15 cellular contexts compared by ENCODE assay signal in genomic region chr4:991451-992296, GRCh38. TPM values are rescaled to one million over a fixed set of nuclear protein-coding genes. Genes with fewer than 3 reads are reported as not detected.
DNase-seq lines count a peak whose midpoint lies in the region; FAIRE-seq and TF ChIP-seq lines count a peak whose summit lies in the region.
"Had no signal": no experiment of that assay in that cellular context is flagged by ENCODE, and none has a peak within 500 bp of the region (broad histone marks: within the 10 kb centered on the region; RNA-seq: fewer than 3 reads in every experiment).

No MANE protein-coding gene starts in this region.

- peak overlapping the region; percentile 42 to 99 (median 90) for H3K27ac ChIP-seq in Peyer's patch
- H3K27ac ChIP-seq in small intestine (ENCODE audit: low read depth in 1 of 2, low read length in 1 of 2): peak overlapping the region; percentile 89 to 91
- H3K27ac ChIP-seq: gastrocnemius medialis, sigmoid colon, thyroid gland had no signal

- H3K4me1 ChIP-seq in Peyer's patch: peaks cover 3 to 27% (median 7%) of the 10 kb centered on the region in 4 donors
- H3K4me1 ChIP-seq in small intestine (ENCODE audit: control insufficient read depth in 2 of 2, insufficient read depth in 1 of 2, low read depth in 1 of 2, low read length in 1 of 2): peaks cover 0 to 4% of the 10 kb centered on the region in 2 donors

- H3K4me3 ChIP-seq in Peyer's patch (peak overlapping the region in 2 of 4 donors; percentile 49 to 55), small intestine (ENCODE audit: low read depth in 1 of 2, low read length in 2 of 2) (peak overlapping the region in 1 of 2 donors; percentile 22)
- H3K4me3 ChIP-seq: gastrocnemius medialis, sigmoid colon, thyroid gland had no signal

- peaks cover 0 to 23% (median 0%) of the 10 kb centered on the region in 3 donors for H3K36me3 ChIP-seq in Peyer's patch
- H3K36me3 ChIP-seq in small intestine (ENCODE audit: control insufficient read depth in 2 of 2, insufficient read depth in 2 of 2, low read length in 2 of 2): peaks cover 3% of the 10 kb centered on the region in 2 donors
- H3K36me3 ChIP-seq: thyroid gland had no signal

- WGBS in small intestine, 3 donors: 87 to 92% (median 92%) methylated on average over 45 to 50 of the region's 50 CpGs

- H3K27ac Mint-ChIP-seq in glutamatergic neuron (ENCODE audit: unreplicated experiment) (no peak overlapping the region), HFFc6 (no peak overlapping the region)
- H3K27ac Mint-ChIP-seq: activated CD8-positive, alpha-beta T cell treated with anti-CD3 and anti-CD28 coated beads, Interleukin-2, amount 10 ng/mL, durations not matched to agents 7 days and 5 days; memory B cell had no signal

- TF ChIP-seq CTCF in Peyer's patch (IDR thresholded peaks at IDR 0.05): no peak
- TF ChIP-seq CTCF in glutamatergic neuron (IDR thresholded peaks at IDR 0.05; ENCODE audit: partially characterized antibody, unreplicated experiment): no peak
- TF ChIP-seq CTCF in HFFc6 (IDR thresholded peaks at IDR 0.05): no peak

- H3K9me3 ChIP-seq in Peyer's patch (no peaks in the 10 kb centered on the region), small intestine (ENCODE audit: control insufficient read depth, low read depth) (no peaks in the 10 kb centered on the region)
- H3K9me3 ChIP-seq: gastrocnemius medialis, sigmoid colon, thyroid gland had no signal

- H3K4me1 Mint-ChIP-seq in glutamatergic neuron (ENCODE audit: low read depth, unreplicated experiment) (no peaks in the 10 kb centered on the region), HFFc6 (ENCODE audit: low read depth) (peaks cover 6% of the 10 kb centered on the region; the same call in 1 of the 2 replicates)

- peaks cover 2% of the 10 kb centered on the region for H3K27me3 Mint-ChIP-seq in glutamatergic neuron (ENCODE audit: unreplicated experiment)
- no peaks in the 10 kb centered on the region; the same call in 1 of the 2 replicates for H3K27me3 Mint-ChIP-seq in HFFc6 (ENCODE audit: insufficient read depth)

- peaks cover 3% of the 10 kb centered on the region for H3K9me3 Mint-ChIP-seq in glutamatergic neuron (ENCODE audit: unreplicated experiment)
- H3K9me3 Mint-ChIP-seq in HFFc6: no peaks in the 10 kb centered on the region
- H3K9me3 Mint-ChIP-seq: memory B cell had no signal

- peaks cover 0 to 2% of the 10 kb centered on the region in 2 donors for H3K27me3 ChIP-seq in Peyer's patch
- H3K27me3 ChIP-seq in small intestine (ENCODE audit: control insufficient read depth in 2 of 2, insufficient read depth in 2 of 2, low read length in 2 of 2): no peaks in the 10 kb centered on the region
- H3K27me3 ChIP-seq: thyroid gland had no signal

- FAIRE-seq in small intestine (lab: Jason Lieb, UNC): no peak

- H3K4me3 Mint-ChIP-seq in glutamatergic neuron (ENCODE audit: unreplicated experiment) (no peak overlapping the region), HFFc6 (no peak overlapping the region)
- H3K4me3 Mint-ChIP-seq: activated CD8-positive, alpha-beta T cell treated with anti-CD3 and anti-CD28 coated beads, Interleukin-2, amount 10 ng/mL, durations not matched to agents 7 days and 5 days had no signal

- DNase-seq in Peyer's patch: no peak
- DNase-seq in glutamatergic neuron: peak; percentile 13
- DNase-seq in small intestine: no peak
- no peak for DNase-seq in AG08395 (ENCODE audit: low spot score)
- DNase-seq in middle frontal gyrus (ENCODE audit: extremely low spot score, low spot score): no peak
- DNase-seq in HFFc6: no peak
- DNase-seq: activated CD8-positive, alpha-beta T cell treated with anti-CD3 and anti-CD28 coated beads, Interleukin-2, amount 10 ng/mL, durations not matched to agents 7 days and 5 days; amygdala; C1 segment of cervical spinal cord; gastrocnemius medialis; sigmoid colon; stimulated activated CD4-positive, alpha-beta T cell treated with anti-CD3 and anti-CD28 coated beads, Interleukin-4, amount 100 ng/mL, for 1 hour; stimulated activated CD8-positive, alpha-beta memory T cell treated with anti-CD3 and anti-CD28 coated beads, Interleukin-4, amount 100 ng/mL, for 48 hours had no signal

- no peaks in the 10 kb centered on the region for H3K36me3 Mint-ChIP-seq in glutamatergic neuron (ENCODE audit: unreplicated experiment)
- no peaks in the 10 kb centered on the region for H3K36me3 Mint-ChIP-seq in HFFc6 (ENCODE audit: low read depth)

- no peak for TF ChIP-seq POLR2A in Peyer's patch (IDR thresholded peaks at IDR 0.05)

RNA-seq across cellular contexts. Expression of gene SLC26A1, which starts 1.5 kb away (rescaled TPM):
- total RNA-seq in Peyer's patch: 10 to 100 TPM in 3 of 4 donors, under 1 TPM in 1; 0.83 to 35.7 (median 24.3) TPM
- 0.54 TPM for total RNA-seq in glutamatergic neuron (ENCODE audit: unreplicated experiment)
- 1 to 10 TPM in 2 of 3 donors, under 1 TPM in 1; 0.54 to 3.0 (median 2.5) TPM for polyA plus RNA-seq in small intestine
- under 1 TPM in 3 of 6 experiments, not detected in 3; 0.16 to 0.38 (median 0.19) TPM for total RNA-seq in HFFc6 (2021; fragmentation: NEBNext Ultra II Directional; extraction: Animal tissue kit (Norgen Biotek cat#: 25700))
- total RNA-seq: sigmoid colon had no signal

RNA-seq across cellular contexts. Expression of gene IDUA, which starts 4.8 kb away (rescaled TPM):
- total RNA-seq in Peyer's patch (100 to 1,000 TPM in 1 of 4 donors, 10 to 100 TPM in 3; 40.4 to 114 (median 71.4) TPM), glutamatergic neuron (ENCODE audit: unreplicated experiment) (20.3 TPM)
- polyA plus RNA-seq in small intestine: 10 to 100 TPM; 10.8 to 13.2 (median 13.0) TPM
- 10 to 100 TPM; 20.9 to 40.3 (median 23.3) TPM for total RNA-seq in HFFc6 (2021; fragmentation: NEBNext Ultra II Directional; extraction: Animal tissue kit (Norgen Biotek cat#: 25700))

RNA-seq across cellular contexts. Expression of gene DGKQ, which starts 18.3 kb away (rescaled TPM):
- total RNA-seq in Peyer's patch: 100 to 1,000 TPM in 2 of 4 donors, 10 to 100 TPM in 2; 32.2 to 119 (median 101) TPM
- total RNA-seq in glutamatergic neuron (ENCODE audit: unreplicated experiment): 26.2 TPM
- polyA plus RNA-seq in small intestine: 10 to 100 TPM; 18.9 to 42.3 (median 31.6) TPM
- total RNA-seq in HFFc6 (2021; fragmentation: NEBNext Ultra II Directional; extraction: Animal tissue kit (Norgen Biotek cat#: 25700)): 10 to 100 TPM; 11.3 to 14.9 (median 13.1) TPM

RNA-seq across cellular contexts. Expression of gene FGFRL1, which starts 19.8 kb away (rescaled TPM):
- total RNA-seq in Peyer's patch: 10 to 100 TPM; 10.3 to 29.7 (median 26.8) TPM
- 20.9 TPM for total RNA-seq in glutamatergic neuron (ENCODE audit: unreplicated experiment)
- 10 to 100 TPM in 1 of 3 donors, 1 to 10 TPM in 2; 1.8 to 10.9 (median 4.1) TPM for polyA plus RNA-seq in small intestine
- total RNA-seq in HFFc6 (2021; fragmentation: NEBNext Ultra II Directional; extraction: Animal tissue kit (Norgen Biotek cat#: 25700)): 10 to 100 TPM; 15.4 to 40.8 (median 17.3) TPM

RNA-seq across cellular contexts. Expression of gene TMEM175, which starts 59.4 kb away (rescaled TPM):
- total RNA-seq in Peyer's patch: 100 to 1,000 TPM in 1 of 4 donors, 10 to 100 TPM in 3; 46.1 to 111 (median 56.6) TPM
- total RNA-seq in glutamatergic neuron (ENCODE audit: unreplicated experiment): 62.7 TPM
- polyA plus RNA-seq in small intestine: 10 to 100 TPM; 23.1 to 29.5 (median 25.4) TPM
- total RNA-seq in HFFc6 (2021; fragmentation: NEBNext Ultra II Directional; extraction: Animal tissue kit (Norgen Biotek cat#: 25700)): 10 to 100 TPM; 27.8 to 41.8 (median 34.1) TPM
